In the genomic region with DNA sequence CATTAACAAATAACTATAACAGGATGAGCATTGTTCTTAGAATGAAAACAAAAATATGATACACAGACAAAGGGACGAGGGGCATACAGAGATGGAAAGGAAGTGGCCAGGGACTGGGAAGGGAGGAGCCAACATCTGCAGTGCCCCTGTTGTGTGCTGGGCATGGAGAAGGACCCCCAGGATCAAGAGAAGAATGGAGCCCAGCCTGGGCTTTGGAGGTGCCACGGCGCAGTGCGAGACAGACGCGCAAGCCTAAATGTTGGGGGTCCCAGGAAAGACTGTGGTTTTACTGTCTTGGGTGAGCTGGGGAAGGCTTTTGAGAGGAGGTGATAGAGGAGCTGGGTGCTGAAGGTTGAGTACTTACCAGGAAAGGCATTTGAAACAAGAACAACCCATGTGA, we compare ENCODE assay signal across 1 cellular context.
TF ChIP-seq lines count a peak whose summit lies in the region.

No MANE protein-coding gene starts in this region.

TF ChIP-seq in IMR-90, 13 proteins besides CTCF, POLR2A, EP300 and RAD21 (continued from another document):
- TF ChIP-seq, protein P1, sequence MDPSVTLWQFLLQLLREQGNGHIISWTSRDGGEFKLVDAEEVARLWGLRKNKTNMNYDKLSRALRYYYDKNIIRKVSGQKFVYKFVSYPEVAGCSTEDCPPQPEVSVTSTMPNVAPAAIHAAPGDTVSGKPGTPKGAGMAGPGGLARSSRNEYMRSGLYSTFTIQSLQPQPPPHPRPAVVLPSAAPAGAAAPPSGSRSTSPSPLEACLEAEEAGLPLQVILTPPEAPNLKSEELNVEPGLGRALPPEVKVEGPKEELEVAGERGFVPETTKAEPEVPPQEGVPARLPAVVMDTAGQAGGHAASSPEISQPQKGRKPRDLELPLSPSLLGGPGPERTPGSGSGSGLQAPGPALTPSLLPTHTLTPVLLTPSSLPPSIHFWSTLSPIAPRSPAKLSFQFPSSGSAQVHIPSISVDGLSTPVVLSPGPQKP (IDR thresholded peaks at IDR 0.05; ENCODE audit: borderline replicate concordance, low read depth, low read length): no peak
- no peak for TF ChIP-seq CEBPB (IDR thresholded peaks at IDR 0.05; ENCODE audit: low read depth, low read length)
- TF ChIP-seq BHLHE40 (IDR thresholded peaks at IDR 0.05; ENCODE audit: low read depth, low read length): no peak
- no peak for TF ChIP-seq SMC3 (IDR thresholded peaks at IDR 0.05; ENCODE audit: low read depth, low read length)
- TF ChIP-seq NFE2L2 (IDR thresholded peaks at IDR 0.05; ENCODE audit: low read depth, low read length): no peak
- TF ChIP-seq, protein P2, sequence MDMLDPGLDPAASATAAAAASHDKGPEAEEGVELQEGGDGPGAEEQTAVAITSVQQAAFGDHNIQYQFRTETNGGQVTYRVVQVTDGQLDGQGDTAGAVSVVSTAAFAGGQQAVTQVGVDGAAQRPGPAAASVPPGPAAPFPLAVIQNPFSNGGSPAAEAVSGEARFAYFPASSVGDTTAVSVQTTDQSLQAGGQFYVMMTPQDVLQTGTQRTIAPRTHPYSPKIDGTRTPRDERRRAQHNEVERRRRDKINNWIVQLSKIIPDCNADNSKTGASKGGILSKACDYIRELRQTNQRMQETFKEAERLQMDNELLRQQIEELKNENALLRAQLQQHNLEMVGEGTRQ (IDR thresholded peaks at IDR 0.05; ENCODE audit: low read depth, low read length): no peak
- no peak for TF ChIP-seq MXI1 (IDR thresholded peaks at IDR 0.05; ENCODE audit: borderline replicate concordance, low read depth, low read length)
- TF ChIP-seq CHD1 (IDR thresholded peaks at IDR 0.05; ENCODE audit: low read depth, low read length): no peak
- TF ChIP-seq MAFK (IDR thresholded peaks at IDR 0.05; ENCODE audit: low read depth, low read length): no peak
